Comparison of ENCODE assay signal across 15 cellular contexts in genomic region chr14:32986791-32987545, GRCh38. TPM values are rescaled to one million over a fixed set of nuclear protein-coding genes. Genes with fewer than 3 reads are reported as not detected.
DNase-seq lines count a peak whose midpoint lies in the region; ATAC-seq and TF ChIP-seq lines count a peak whose summit lies in the region.
"Had no signal": no experiment of that assay in that cellular context is flagged by ENCODE, and none has a peak within 500 bp of the region (broad histone marks: within the 10 kb centered on the region; RNA-seq: fewer than 3 reads in every experiment).

No MANE protein-coding gene starts in this region.

- H4K20me1 ChIP-seq in SK-N-SH (ENCODE audit: insufficient read depth), result no peaks in the 10 kb centered on the region
- H4K20me1 ChIP-seq: BLaER1 treated with 17β-estradiol and CSF1 and Interleukin-3, amounts not matched to agents 10 nM and 100 nM had no signal

- POLR2A ChIA-PET in SK-N-SH (lab: Yijun Ruan, JAX), result no interaction called here
- POLR2A ChIA-PET in activated CD4-positive, alpha-beta T cell treated with anti-CD3 and anti-CD28 coated beads for 36 hours (lab: Charles Lee), result no interaction called here

- TF ChIP-seq RAD21 in SK-N-SH (IDR thresholded peaks at IDR 0.05; ENCODE audit: low read length), result no peak

- H3K27ac ChIP-seq in SK-N-SH (ENCODE audit: low read depth in 2 of 2, low read length in 1 of 2) (peak overlapping the region in 1 of 2 experiments; percentile 38; a peak in 1 of 4 replicates), sigmoid colon (peak overlapping the region in 2 of 4 donors; percentile 23 to 36)
- H3K27ac ChIP-seq: BLaER1 treated with 17β-estradiol and CSF1 and Interleukin-3, amounts not matched to agents 10 nM and 100 nM; esophagus muscularis mucosa had no signal

- TF ChIP-seq POLR2A in sigmoid colon (IDR thresholded peaks at IDR 0.05), result no peak

- no peaks in the 10 kb centered on the region for H3K27me3 Mint-ChIP-seq in neural crest cell (ENCODE audit: low read depth)
- no peaks in the 10 kb centered on the region for H3K27me3 Mint-ChIP-seq in activated CD4-positive, alpha-beta T cell treated with anti-CD3 and anti-CD28 coated beads for 36 hours
- H3K27me3 Mint-ChIP-seq: activated naive CD8-positive, alpha-beta T cell treated with anti-CD3 and anti-CD28 coated beads, Interleukin-2, amount 50 U/mL, for 24 hours; stimulated activated naive CD8-positive, alpha-beta T cell treated with anti-CD3 and anti-CD28 coated beads, Interleukin-15, amount 100 ng/mL, for 72 hours had no signal

- H3F3A ChIP-seq in SK-N-SH (replicated peaks; ENCODE audit: insufficient read depth), result no peaks in the 10 kb centered on the region

- peak overlapping the region; percentile 90 for H3K27ac Mint-ChIP-seq in neural crest cell (ENCODE audit: unreplicated experiment)
- no peak overlapping the region for H3K27ac Mint-ChIP-seq in activated CD4-positive, alpha-beta T cell treated with anti-CD3 and anti-CD28 coated beads for 36 hours
- H3K27ac Mint-ChIP-seq: activated naive CD8-positive, alpha-beta T cell treated with anti-CD3 and anti-CD28 coated beads, Interleukin-2, amount 50 U/mL, for 24 hours; stimulated activated naive CD8-positive, alpha-beta T cell treated with anti-CD3 and anti-CD28 coated beads, Interleukin-15, amount 100 ng/mL, for 72 hours had no signal

- peaks cover 11% of the 10 kb centered on the region for H3K36me3 Mint-ChIP-seq in neural crest cell (ENCODE audit: low read depth)
- no peaks in the 10 kb centered on the region for H3K36me3 Mint-ChIP-seq in activated CD4-positive, alpha-beta T cell treated with anti-CD3 and anti-CD28 coated beads for 36 hours (ENCODE audit: low read depth)

- H3K4me3 ChIP-seq in SK-N-SH (ENCODE audit: low read depth in 2 of 2, low read length in 1 of 2), result no peak overlapping the region
- H3K4me3 ChIP-seq in sigmoid colon, result no peak overlapping the region
- H3K4me3 ChIP-seq: BLaER1 treated with 17β-estradiol and CSF1 and Interleukin-3, amounts not matched to agents 10 nM and 100 nM; esophagus muscularis mucosa; lung had no signal

- H3K9me3 Mint-ChIP-seq in neural crest cell, result peaks cover 6% of the 10 kb centered on the region
- H3K9me3 Mint-ChIP-seq in activated CD4-positive, alpha-beta T cell treated with anti-CD3 and anti-CD28 coated beads for 36 hours (ENCODE audit: low read depth), result peaks cover 4% of the 10 kb centered on the region

- H3K9me2 ChIP-seq in SK-N-SH, result no peaks in the 10 kb centered on the region; the same call in 1 of the 2 replicates

- 89% methylated on average over 7 of the region's 7 CpGs for WGBS in SK-N-SH (ENCODE audit: low lambda C conversion rate)
- WGBS in sigmoid colon, 2 donors, result 79 to 86% methylated on average over 7 of the region's 7 CpGs

- CTCF ChIA-PET in SK-N-SH (lab: Yijun Ruan, JAX), result interaction anchor here (0.6 kb wide), 1 partner anchor 1390 kb away, joined by 3 read pairs; no protein-coding TSS in a partner anchor
- CTCF ChIA-PET in activated CD4-positive, alpha-beta T cell treated with anti-CD3 and anti-CD28 coated beads for 36 hours (lab: Charles Lee), result no interaction called here

- ATAC-seq in activated CD4-positive, alpha-beta T cell treated with anti-CD3 and anti-CD28 coated beads for 36 hours, result no peak
- ATAC-seq in HG02981 (IDR thresholded peaks at IDR 0.05; ENCODE audit: unreplicated experiment), result no peak
- ATAC-seq: activated naive CD8-positive, alpha-beta T cell treated with anti-CD3 and anti-CD28 coated beads, Interleukin-2, amount 50 U/mL, for 24 hours; stimulated activated naive CD8-positive, alpha-beta T cell treated with anti-CD3 and anti-CD28 coated beads, Interleukin-15, amount 100 ng/mL, for 72 hours had no signal

- H3K4me1 Mint-ChIP-seq in neural crest cell, result peaks cover 55% of the 10 kb centered on the region
- no peaks in the 10 kb centered on the region for H3K4me1 Mint-ChIP-seq in activated CD4-positive, alpha-beta T cell treated with anti-CD3 and anti-CD28 coated beads for 36 hours
- H3K4me1 Mint-ChIP-seq: activated naive CD8-positive, alpha-beta T cell treated with anti-CD3 and anti-CD28 coated beads, Interleukin-2, amount 50 U/mL, for 24 hours; stimulated activated naive CD8-positive, alpha-beta T cell treated with anti-CD3 and anti-CD28 coated beads, Interleukin-15, amount 100 ng/mL, for 72 hours had no signal

- H3K4me2 ChIP-seq in SK-N-SH, result no peak overlapping the region

- H2AFZ ChIP-seq in SK-N-SH (ENCODE audit: low read depth), result peak overlapping the region; percentile 42

- DNase-seq in C1 segment of cervical spinal cord (lab: John Stamatoyannopoulos, UW), result peak in 12 of 14 donors; percentile 22 to 88 (median 62)
- no peak for DNase-seq in SK-N-SH
- peak; percentile 5 for DNase-seq in fibroblast of the conjunctiva (ENCODE audit: low read depth)
- peak; percentile 53 for DNase-seq in neural crest cell (ENCODE audit: low read depth, low spot score)
- no peak for DNase-seq in activated CD4-positive, alpha-beta T cell treated with anti-CD3 and anti-CD28 coated beads for 36 hours
- DNase-seq in sigmoid colon, result no peak
- DNase-seq in NCI-H1694 treated with DMSO at 0.1 percent for 48 hours (lab: John Stamatoyannopoulos, UW), result no peak
- DNase-seq: activated CD8-positive, alpha-beta memory T cell treated with anti-CD3 and anti-CD28 coated beads for 24 hours; activated naive CD8-positive, alpha-beta T cell treated with anti-CD3 and anti-CD28 coated beads, Interleukin-2, amount 50 U/mL, for 24 hours; NCI-H446; stimulated activated naive CD8-positive, alpha-beta T cell treated with anti-CD3 and anti-CD28 coated beads, Interleukin-15, amount 100 ng/mL, for 72 hours had no signal

- H3K4me3 Mint-ChIP-seq in neural crest cell, result peak overlapping the region; percentile 78
- no peak overlapping the region for H3K4me3 Mint-ChIP-seq in activated CD4-positive, alpha-beta T cell treated with anti-CD3 and anti-CD28 coated beads for 36 hours
- H3K4me3 Mint-ChIP-seq: activated naive CD8-positive, alpha-beta T cell treated with anti-CD3 and anti-CD28 coated beads, Interleukin-2, amount 50 U/mL, for 24 hours; stimulated activated naive CD8-positive, alpha-beta T cell treated with anti-CD3 and anti-CD28 coated beads, Interleukin-15, amount 100 ng/mL, for 72 hours had no signal

- H3K27me3 ChIP-seq in SK-N-SH (ENCODE audit: insufficient read depth) (no peaks in the 10 kb centered on the region), sigmoid colon (no peaks in the 10 kb centered on the region)
- H3K27me3 ChIP-seq: BLaER1 treated with 17β-estradiol and CSF1 and Interleukin-3, amounts not matched to agents 10 nM and 100 nM; esophagus muscularis mucosa had no signal

- peaks cover 0 to 12% of the 10 kb centered on the region in 2 experiments; a peak in 1 of 4 replicates for H3K4me1 ChIP-seq in SK-N-SH (ENCODE audit: control insufficient read depth in 1 of 2, insufficient read depth in 2 of 2, low read depth in 1 of 2, low read length in 1 of 2)
- peaks cover 0 to 7% (median 6%) of the 10 kb centered on the region in 4 donors for H3K4me1 ChIP-seq in sigmoid colon

- H3K36me3 ChIP-seq in SK-N-SH (replicated peaks in 1 of 2; ENCODE audit: control insufficient read depth in 1 of 2, insufficient read depth in 2 of 2, low read length in 1 of 2) (no peaks in the 10 kb centered on the region), sigmoid colon (no peaks in the 10 kb centered on the region)
- H3K36me3 ChIP-seq: BLaER1 treated with 17β-estradiol and CSF1 and Interleukin-3, amounts not matched to agents 10 nM and 100 nM; esophagus muscularis mucosa had no signal

- H3K9ac ChIP-seq in SK-N-SH, result no peak overlapping the region
- H3K9ac ChIP-seq: BLaER1 treated with 17β-estradiol and CSF1 and Interleukin-3, amounts not matched to agents 10 nM and 100 nM had no signal

- H3K79me2 ChIP-seq in SK-N-SH (ENCODE audit: insufficient read depth), result no peaks in the 10 kb centered on the region

- H3K9me3 ChIP-seq in SK-N-SH, result no peaks in the 10 kb centered on the region
- H3K9me3 ChIP-seq in sigmoid colon, result no peaks in the 10 kb centered on the region
- H3K9me3 ChIP-seq: BLaER1 treated with 17β-estradiol and CSF1 and Interleukin-3, amounts not matched to agents 10 nM and 100 nM; esophagus muscularis mucosa had no signal

- TF ChIP-seq CTCF in SK-N-SH (IDR thresholded peaks at IDR 0.05) (no peak), neural crest cell (conservative IDR thresholded peaks at IDR 0.05) (no peak), sigmoid colon (IDR thresholded peaks at IDR 0.05) (no peak)

- TF ChIP-seq EP300 in SK-N-SH (IDR thresholded peaks at IDR 0.05; ENCODE audit: borderline replicate concordance in 1 of 2, low read depth in 1 of 2, low read length in 1 of 2) (no peak), sigmoid colon (IDR thresholded peaks at IDR 0.05) (no peak)

- intact Hi-C loops in activated CD4-positive, alpha-beta T cell treated with anti-CD3 and anti-CD28 coated beads for 36 hours (cut with DNase I, micrococcal nuclease), result no loop called here
- intact Hi-C loops in sigmoid colon (cut with DNase I), result no loop called here

TF ChIP-seq in SK-N-SH, 30 proteins besides CTCF, POLR2A, EP300 and RAD21 (continues in another document):
- TF ChIP-seq ELF1 (IDR thresholded peaks at IDR 0.05) (no peak), ZBTB33 (IDR thresholded peaks at IDR 0.05; ENCODE audit: borderline replicate concordance, low read depth) (no peak), FOSL2 (IDR thresholded peaks at IDR 0.05; ENCODE audit: borderline replicate concordance, low read depth) (no peak)

RNA-seq across cellular contexts. Expression of gene NPAS3, which starts 48.3 kb away (rescaled TPM):
- polyA plus RNA-seq in SK-N-SH (2012; rRNA removed) (4.3 and 4.5 TPM in 2 replicates), sigmoid colon (under 1 TPM in 1 of 3 donors, not detected in 2; 0.36 TPM)
- polyA plus RNA-seq in SK-N-SH (2012; cell fraction: cytosol; rRNA removed), result 4.2 and 4.6 TPM in 2 replicates
- polyA plus RNA-seq in SK-N-SH (2012; cell fraction: nucleus; rRNA removed), result 7.1 and 7.3 TPM in 2 replicates
- total RNA-seq in neural crest cell (18.2 and 21.1 TPM in 2 replicates), sigmoid colon (1 to 10 TPM; 3.2 to 6.4 (median 4.6) TPM)
- total RNA-seq in activated CD4-positive, alpha-beta T cell treated with anti-CD3 and anti-CD28 coated beads for 36 hours, result not detected

Comparison
In these comparisons a context has a peak if more than half of its experiments do, and no peak if none do; other contexts are left out.
1. DNase-seq: peak in C1 segment of cervical spinal cord (12 of 14), fibroblast of the conjunctiva (single experiment) and neural crest cell (single experiment); none in SK-N-SH (single experiment), activated CD4-positive, alpha-beta T cell treated with anti-CD3 and anti-CD28 coated beads for 36 hours (single experiment), sigmoid colon (single experiment) and NCI-H1694 treated with DMSO at 0.1 percent for 48 hours (single experiment).
2. RNA of gene NPAS3, which starts 48.3 kb away (total RNA-seq): 18.2 to 21.1 TPM in neural crest cell and 3.2 to 6.4 TPM in sigmoid colon; not detected in activated CD4-positive, alpha-beta T cell treated with anti-CD3 and anti-CD28 coated beads for 36 hours; every median in the first group is over 4 times any median in the second.